ENCODE assay signal across 10 cellular contexts in the genomic region with DNA sequence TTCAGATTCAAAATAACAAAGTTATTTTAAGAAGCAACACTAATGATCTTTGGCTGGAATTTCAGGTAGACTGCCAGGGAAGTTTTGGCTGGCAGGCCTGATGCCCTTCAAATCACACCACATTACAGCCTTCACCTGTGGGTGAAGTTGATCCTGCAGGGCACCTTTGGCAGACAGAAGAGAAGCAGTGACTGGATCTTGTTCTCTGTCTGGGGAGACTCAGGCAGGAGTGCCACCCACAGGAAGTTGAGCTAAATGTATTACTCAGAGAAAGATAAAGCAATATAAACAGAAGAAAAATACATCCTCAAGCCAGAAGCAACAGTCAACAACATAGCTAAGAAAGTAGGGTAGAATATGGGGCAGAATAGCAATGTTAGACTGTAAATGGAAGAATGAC. TPM values are rescaled to one million over a fixed set of nuclear protein-coding genes. Genes with fewer than 3 reads are reported as not detected.
DNase-seq lines count a peak whose midpoint lies in the region; TF ChIP-seq lines count a peak whose summit lies in the region.
"Had no signal": no experiment of that assay in that cellular context is flagged by ENCODE, and none has a peak within 500 bp of the region (broad histone marks: within the 10 kb centered on the region; RNA-seq: fewer than 3 reads in every experiment).

No MANE protein-coding gene starts in this region.

- no peaks in the 10 kb centered on the region for H3K9me3 Mint-ChIP-seq in activated CD4-positive, alpha-beta T cell treated with anti-CD3 and anti-CD28 coated beads, Interleukin-2, amount 10 ng/mL, durations not matched to agents 24 days and 14 days
- no peaks in the 10 kb centered on the region for H3K9me3 Mint-ChIP-seq in chondrocyte (ENCODE audit: low read depth)
- H3K9me3 Mint-ChIP-seq in osteocyte (ENCODE audit: unreplicated experiment): no peaks in the 10 kb centered on the region
- no peaks in the 10 kb centered on the region for H3K9me3 Mint-ChIP-seq in CD14-positive monocyte

- H3K27me3 Mint-ChIP-seq in activated CD4-positive, alpha-beta T cell treated with anti-CD3 and anti-CD28 coated beads, Interleukin-2, amount 10 ng/mL, durations not matched to agents 24 days and 14 days: peaks cover 5% of the 10 kb centered on the region
- H3K27me3 Mint-ChIP-seq in chondrocyte (ENCODE audit: low read depth) (peaks cover 18% of the 10 kb centered on the region), osteocyte (ENCODE audit: unreplicated experiment) (peaks cover 2% of the 10 kb centered on the region), CD14-positive monocyte (ENCODE audit: low read depth in 3 of 3) (peaks cover 0 to 2% (median 0%) of the 10 kb centered on the region in 3 donors)

- H3K4me1 Mint-ChIP-seq in activated CD4-positive, alpha-beta T cell treated with anti-CD3 and anti-CD28 coated beads, Interleukin-2, amount 10 ng/mL, durations not matched to agents 24 days and 14 days: no peaks in the 10 kb centered on the region
- peaks cover 5% of the 10 kb centered on the region for H3K4me1 Mint-ChIP-seq in chondrocyte (ENCODE audit: low read depth)
- H3K4me1 Mint-ChIP-seq in osteocyte (ENCODE audit: unreplicated experiment): peaks cover 16% of the 10 kb centered on the region
- H3K4me1 Mint-ChIP-seq in CD14-positive monocyte: no peaks in the 10 kb centered on the region

- no peak overlapping the region for H3K27ac Mint-ChIP-seq in activated CD4-positive, alpha-beta T cell treated with anti-CD3 and anti-CD28 coated beads, Interleukin-2, amount 10 ng/mL, durations not matched to agents 24 days and 14 days
- no peak overlapping the region for H3K27ac Mint-ChIP-seq in chondrocyte (ENCODE audit: unreplicated experiment)
- no peak overlapping the region for H3K27ac Mint-ChIP-seq in osteocyte (ENCODE audit: unreplicated experiment)
- H3K27ac Mint-ChIP-seq in CD14-positive monocyte: no peak overlapping the region

- intact Hi-C loops in activated CD4-positive, alpha-beta T cell treated with anti-CD3 and anti-CD28 coated beads, Interleukin-2, amount 10 ng/mL, durations not matched to agents 24 days and 14 days (cut with micrococcal nuclease): no loop called here
- intact Hi-C loops in CD14-positive monocyte (cut with micrococcal nuclease): no loop called here

- TF ChIP-seq CTCF in chondrocyte (IDR thresholded peaks at IDR 0.05): peak; percentile 77
- peak; percentile 61 for TF ChIP-seq CTCF in osteocyte (IDR thresholded peaks at IDR 0.05)
- TF ChIP-seq CTCF in CD14-positive monocyte (IDR thresholded peaks at IDR 0.05): no peak

- H3K36me3 Mint-ChIP-seq in activated CD4-positive, alpha-beta T cell treated with anti-CD3 and anti-CD28 coated beads, Interleukin-2, amount 10 ng/mL, durations not matched to agents 24 days and 14 days (ENCODE audit: low read depth): no peaks in the 10 kb centered on the region
- H3K36me3 Mint-ChIP-seq in chondrocyte (ENCODE audit: low read depth) (no peaks in the 10 kb centered on the region), osteocyte (ENCODE audit: unreplicated experiment) (no peaks in the 10 kb centered on the region), CD14-positive monocyte (no peaks in the 10 kb centered on the region)

- no peak overlapping the region for H3K4me3 Mint-ChIP-seq in activated CD4-positive, alpha-beta T cell treated with anti-CD3 and anti-CD28 coated beads, Interleukin-2, amount 10 ng/mL, durations not matched to agents 24 days and 14 days
- H3K4me3 Mint-ChIP-seq in chondrocyte (ENCODE audit: unreplicated experiment) (no peak overlapping the region), osteocyte (ENCODE audit: unreplicated experiment) (no peak overlapping the region), CD14-positive monocyte (no peak overlapping the region)

- DNase-seq in activated CD4-positive, alpha-beta T cell treated with anti-CD3 and anti-CD28 coated beads, Interleukin-2, amount 10 ng/mL, durations not matched to agents 24 days and 14 days: peak; percentile 58
- DNase-seq in activated CD4-positive, alpha-beta T cell treated with anti-CD3 and anti-CD28 coated beads for 4 hours: no peak
- DNase-seq in NCI-H69 (lab: John Stamatoyannopoulos, UW) (peak; percentile 66), chondrocyte (ENCODE audit: low spot score) (no peak), osteocyte (ENCODE audit: extremely low spot score, unreplicated experiment) (no peak), GM19238 (ENCODE audit: insufficient read length, low spot score) (no peak), CD14-positive monocyte (ENCODE audit: low spot score) (no peak)
- no peak for DNase-seq in activated CD8-positive, alpha-beta memory T cell treated with anti-CD3 and anti-CD28 coated beads, Interleukin-2, amount 50 U/mL, for 4 hours
- DNase-seq: effector CD8-positive, alpha-beta T cell had no signal

RNA-seq across cellular contexts. Expression of a gene that starts 12.8 kb away (rescaled TPM):
- total RNA-seq in activated CD4-positive, alpha-beta T cell treated with anti-CD3 and anti-CD28 coated beads, Interleukin-2, amount 10 ng/mL, durations not matched to agents 24 days and 14 days: not detected in 2 replicates
- 0.52 TPM in 1 of 3 replicates, not detected in the others for total RNA-seq in chondrocyte
- total RNA-seq in osteocyte: not detected in 2 replicates
- not detected for polyA plus RNA-seq in CD14-positive monocyte
- total RNA-seq: PC-9 had no signal

RNA-seq across cellular contexts. Expression of a gene that starts 56.3 kb away (rescaled TPM):
- total RNA-seq in activated CD4-positive, alpha-beta T cell treated with anti-CD3 and anti-CD28 coated beads, Interleukin-2, amount 10 ng/mL, durations not matched to agents 24 days and 14 days: not detected in 2 replicates
- total RNA-seq in chondrocyte (1.3 to 5.8 TPM (median 4.5 TPM) in 3 replicates), osteocyte (7.0 and 8.2 TPM in 2 replicates)
- not detected for polyA plus RNA-seq in CD14-positive monocyte
- total RNA-seq: PC-9 had no signal

Comparison
In these comparisons a context has a peak if more than half of its experiments do, and no peak if none do; other contexts are left out.
1. DNase-seq: peak in activated CD4-positive, alpha-beta T cell treated with anti-CD3 and anti-CD28 coated beads, Interleukin-2, amount 10 ng/mL, durations not matched to agents 24 days and 14 days (single experiment) and NCI-H69 (single experiment); none in activated CD4-positive, alpha-beta T cell treated with anti-CD3 and anti-CD28 coated beads for 4 hours (0 of 2), chondrocyte (single experiment), osteocyte (single experiment), GM19238 (single experiment), activated CD8-positive, alpha-beta memory T cell treated with anti-CD3 and anti-CD28 coated beads, Interleukin-2, amount 50 U/mL, for 4 hours (single experiment) and CD14-positive monocyte (single experiment).